In genomic region chr10:96697438-96697837, GRCh38 we compare ENCODE assay signal across 20 cellular contexts. TPM values are rescaled to one million over a fixed set of nuclear protein-coding genes. Genes with fewer than 3 reads are reported as not detected.
A peak's percentile ranks its signal among the peaks of the same experiment; 100 is the strongest.
DNase-seq lines count a peak whose midpoint lies in the region; ATAC-seq, FAIRE-seq and TF ChIP-seq lines count a peak whose summit lies in the region.
"Had no signal": no experiment of that assay in that cellular context is flagged by ENCODE, and none has a peak within 500 bp of the region (broad histone marks: within the 10 kb centered on the region; RNA-seq: fewer than 3 reads in every experiment).

No MANE protein-coding gene starts in this region.

- no peak for TF ChIP-seq POLR2A in K562 (conservative IDR thresholded peaks at IDR 0.05)

- H3K9ac ChIP-seq in Karpas-422 (ENCODE audit: low read length) (peak overlapping the region; percentile 53; the same call in 1 of the 2 replicates), K562 (ENCODE audit: insufficient read depth in 1 of 2, low read depth in 2 of 2, low read length in 2 of 2) (no peak overlapping the region), neural progenitor cell (no peak overlapping the region)

- H3F3A ChIP-seq in neural progenitor cell (ENCODE audit: low read depth): peaks cover 5% of the 10 kb centered on the region

- no peaks in the 10 kb centered on the region for H3K9me2 ChIP-seq in Karpas-422 (replicated peaks; ENCODE audit: insufficient read depth, low read length)

- peak overlapping the region; percentile 100 for H3K27ac ChIP-seq in Karpas-422 (ENCODE audit: low read length)
- no peak overlapping the region for H3K27ac ChIP-seq in K562 (ENCODE audit: extremely low read depth, low read depth, low read length)
- H3K27ac ChIP-seq in neural progenitor cell: no peak overlapping the region
- H3K27ac ChIP-seq: SK-N-MC had no signal

- H3K4me2 ChIP-seq in Karpas-422 (ENCODE audit: low read depth, low read length, poor library complexity, severe bottlenecking): peak overlapping the region; percentile 87
- H3K4me2 ChIP-seq in K562 (ENCODE audit: insufficient read depth, low read length): no peak overlapping the region
- no peak overlapping the region for H3K4me2 ChIP-seq in neural progenitor cell

- H3K27me3 ChIP-seq in Karpas-422 (ENCODE audit: low read length) (no peaks in the 10 kb centered on the region), K562 (ENCODE audit: control insufficient read depth in 2 of 2, insufficient read depth in 2 of 2, low read length in 2 of 2) (no peaks in the 10 kb centered on the region), neural progenitor cell (no peaks in the 10 kb centered on the region)

- peaks cover 71% of the 10 kb centered on the region for H3K4me1 Mint-ChIP-seq in stimulated activated memory B cell treated with anti-CD40 and anti-IgM and Interleukin-4, amounts not matched to agents 10 μg/mL and 1 μg/mL and 100 μg/mL, for 72 hours
- no peaks in the 10 kb centered on the region for H3K4me1 Mint-ChIP-seq in neural progenitor cell
- H3K4me1 Mint-ChIP-seq in T-helper 2 cell treated with Interferon-gamma antibody and Interleukin-4, amounts not matched to agents 5 μg/mL and 100 μg/mL, for 36 hours (ENCODE audit: low read depth): peaks cover 31% of the 10 kb centered on the region

- CTCF ChIA-PET in K562 (lab: Yijun Ruan, JAX; ENCODE audit: low intra/inter-chr PET ratio): no interaction called here

- peaks cover 10% of the 10 kb centered on the region for H3K36me3 ChIP-seq in Karpas-422 (ENCODE audit: insufficient read depth, low read length)
- H3K36me3 ChIP-seq in K562 (ENCODE audit: control insufficient read depth, insufficient read depth, low read length): no peaks in the 10 kb centered on the region
- H3K36me3 ChIP-seq in neural progenitor cell: no peaks in the 10 kb centered on the region

- no peak for TF ChIP-seq RAD21 in K562 (CRISPR knock-in tag; conservative IDR thresholded peaks at IDR 0.05 in 1 of 2, IDR thresholded peaks at IDR 0.05 in 1 of 2)

- peak overlapping the region; percentile 81 for H3K4me3 Mint-ChIP-seq in stimulated activated memory B cell treated with anti-CD40 and anti-IgM and Interleukin-4, amounts not matched to agents 10 μg/mL and 1 μg/mL and 100 μg/mL, for 72 hours
- no peak overlapping the region for H3K4me3 Mint-ChIP-seq in neural progenitor cell
- no peak overlapping the region for H3K4me3 Mint-ChIP-seq in T-helper 2 cell treated with Interferon-gamma antibody and Interleukin-4, amounts not matched to agents 5 μg/mL and 100 μg/mL, for 36 hours
- H3K4me3 Mint-ChIP-seq: CD8-positive, alpha-beta T cell; T-cell had no signal

- in situ Hi-C loops in K562 (cut with MboI): no loop called here

- H3K9me1 ChIP-seq in K562 (ENCODE audit: control insufficient read depth, insufficient read depth, low read length): no peaks in the 10 kb centered on the region

- H3K9me3 ChIP-seq in Karpas-422 (ENCODE audit: low read length) (no peaks in the 10 kb centered on the region), K562 (replicated peaks; ENCODE audit: control insufficient read depth, insufficient read depth, low read depth, low read length) (no peaks in the 10 kb centered on the region), neural progenitor cell (ENCODE audit: low read depth) (no peaks in the 10 kb centered on the region)

- WGBS in K562 (ENCODE audit: insufficient coverage, low coverage, missing lambda C conversion rate): 37% methylated on average over 2 of the region's 3 CpGs

- FAIRE-seq in K562 (lab: Jason Lieb, UNC): no peak
- FAIRE-seq: HTR-8/SVneo had no signal

- POLR2A ChIA-PET in K562 (lab: Yijun Ruan, JAX): interaction anchor here (0.8 kb wide), 1 partner anchor 28 kb away, joined by 4 read pairs; no protein-coding TSS in a partner anchor

- no peaks in the 10 kb centered on the region for H3K9me3 Mint-ChIP-seq in stimulated activated memory B cell treated with anti-CD40 and anti-IgM and Interleukin-4, amounts not matched to agents 10 μg/mL and 1 μg/mL and 100 μg/mL, for 72 hours
- no peaks in the 10 kb centered on the region for H3K9me3 Mint-ChIP-seq in neural progenitor cell
- no peaks in the 10 kb centered on the region for H3K9me3 Mint-ChIP-seq in T-helper 2 cell treated with Interferon-gamma antibody and Interleukin-4, amounts not matched to agents 5 μg/mL and 100 μg/mL, for 36 hours
- H3K9me3 Mint-ChIP-seq: CD8-positive, alpha-beta T cell; T-cell had no signal

- H3K4me3 ChIP-seq in GM08714 (ENCODE audit: low read length) (peak overlapping the region; percentile 36), Karpas-422 (ENCODE audit: low read length) (peak overlapping the region; percentile 44), K562 (no peak overlapping the region), neural progenitor cell (no peak overlapping the region)
- H3K4me3 ChIP-seq: SK-N-MC had no signal

- TF ChIP-seq EP300 in K562 (IDR thresholded peaks at IDR 0.05; ENCODE audit: low read length): no peak

- no peak for TF ChIP-seq CTCF in K562 (IDR thresholded peaks at IDR 0.05 in 2 of 3, conservative IDR thresholded peaks at IDR 0.05 in 1 of 3; ENCODE audit: insufficient read depth in 2 of 3, low read depth in 1 of 3, low read length in 3 of 3)
- no peak for TF ChIP-seq CTCF in neural progenitor cell (IDR thresholded peaks at IDR 0.05)

- peaks cover 86% of the 10 kb centered on the region for H3K4me1 ChIP-seq in Karpas-422 (ENCODE audit: low read length)
- H3K4me1 ChIP-seq in K562 (replicated peaks in 1 of 2; ENCODE audit: control insufficient read depth in 2 of 2, insufficient read depth in 2 of 2, low read length in 2 of 2): peaks cover 4% of the 10 kb centered on the region in 2 experiments; a peak in 3 of 5 replicates
- H3K4me1 ChIP-seq in neural progenitor cell: peaks cover 4% of the 10 kb centered on the region

- intact Hi-C loops in K562 (cut with micrococcal nuclease): no loop called here

- no peak for ATAC-seq in K562
- no peak for ATAC-seq in stimulated activated memory B cell treated with anti-CD40 and anti-IgM and Interleukin-4, amounts not matched to agents 10 μg/mL and 1 μg/mL and 100 μg/mL, for 72 hours
- ATAC-seq: CD8-positive, alpha-beta T cell; T-cell had no signal

- H3K27ac Mint-ChIP-seq in stimulated activated memory B cell treated with anti-CD40 and anti-IgM and Interleukin-4, amounts not matched to agents 10 μg/mL and 1 μg/mL and 100 μg/mL, for 72 hours: peak overlapping the region; percentile 86
- no peak overlapping the region for H3K27ac Mint-ChIP-seq in neural progenitor cell
- no peak overlapping the region for H3K27ac Mint-ChIP-seq in T-helper 2 cell treated with Interferon-gamma antibody and Interleukin-4, amounts not matched to agents 5 μg/mL and 100 μg/mL, for 36 hours
- H3K27ac Mint-ChIP-seq: T-cell had no signal

- H3K27me3 Mint-ChIP-seq in stimulated activated memory B cell treated with anti-CD40 and anti-IgM and Interleukin-4, amounts not matched to agents 10 μg/mL and 1 μg/mL and 100 μg/mL, for 72 hours: no peaks in the 10 kb centered on the region
- peaks cover 2% of the 10 kb centered on the region for H3K27me3 Mint-ChIP-seq in neural progenitor cell (ENCODE audit: insufficient read depth, low read depth)
- H3K27me3 Mint-ChIP-seq in T-helper 2 cell treated with Interferon-gamma antibody and Interleukin-4, amounts not matched to agents 5 μg/mL and 100 μg/mL, for 36 hours (ENCODE audit: low read depth): no peaks in the 10 kb centered on the region
- H3K27me3 Mint-ChIP-seq: T-cell had no signal

- peaks cover 4% of the 10 kb centered on the region; the same call in 1 of the 2 replicates for H4K20me1 ChIP-seq in Karpas-422 (ENCODE audit: insufficient read depth, low read depth, low read length)
- no peaks in the 10 kb centered on the region for H4K20me1 ChIP-seq in K562 (replicated peaks; ENCODE audit: control insufficient read depth, insufficient read depth, low read length)
- H4K20me1 ChIP-seq in neural progenitor cell (ENCODE audit: low read depth): no peaks in the 10 kb centered on the region

- no peak overlapping the region for H2AFZ ChIP-seq in Karpas-422 (ENCODE audit: low read length)
- peak overlapping the region; percentile 55; the same call in 1 of the 2 replicates for H2AFZ ChIP-seq in K562 (ENCODE audit: low read depth, low read length)
- no peak overlapping the region for H2AFZ ChIP-seq in neural progenitor cell (replicated peaks)

- no TSS peak for BruUV-seq in K562 (replicated peaks; lab: Mats Ljungman, UMichigan)

- no peak for DNase-seq in Karpas-422
- DNase-seq in K562 (ENCODE audit: extremely low read depth in 1 of 4, low spot score in 3 of 4): no peak
- no peak for DNase-seq in AML-193 (lab: John Stamatoyannopoulos, UW)
- no peak for DNase-seq in globus pallidus (ENCODE audit: low spot score)
- no peak for DNase-seq in neural progenitor cell (ENCODE audit: low spot score)
- DNase-seq in T-helper 2 cell treated with Interferon-gamma antibody and Interleukin-4, amounts not matched to agents 5 μg/mL and 100 μg/mL, for 36 hours (ENCODE audit: low spot score): no peak
- DNase-seq: CD8-positive, alpha-beta T cell; H7; IMR-90; MM.1S; NCI-H1092 treated with DMSO at 0.1 percent for 48 hours; NCI-H748 treated with DMSO at 0.1 percent for 48 hours; SHP77; T-cell; T-helper 9 cell had no signal

- H3K79me2 ChIP-seq in Karpas-422 (ENCODE audit: low read length) (peaks cover 87% of the 10 kb centered on the region), K562 (ENCODE audit: control insufficient read depth, insufficient read depth, low read length) (no peaks in the 10 kb centered on the region), neural progenitor cell (ENCODE audit: low read depth) (no peaks in the 10 kb centered on the region)

- peaks cover 9% of the 10 kb centered on the region for H3K36me3 Mint-ChIP-seq in stimulated activated memory B cell treated with anti-CD40 and anti-IgM and Interleukin-4, amounts not matched to agents 10 μg/mL and 1 μg/mL and 100 μg/mL, for 72 hours
- H3K36me3 Mint-ChIP-seq in neural progenitor cell: no peaks in the 10 kb centered on the region
- peaks cover 2% of the 10 kb centered on the region for H3K36me3 Mint-ChIP-seq in T-helper 2 cell treated with Interferon-gamma antibody and Interleukin-4, amounts not matched to agents 5 μg/mL and 100 μg/mL, for 36 hours (ENCODE audit: low read depth)
- H3K36me3 Mint-ChIP-seq: CD8-positive, alpha-beta T cell; T-cell had no signal

RNA-seq across cellular contexts. Expression of gene PIK3AP1, which starts 22.9 kb away (rescaled TPM):
- 131 and 162 TPM in 2 replicates for total RNA-seq in Karpas-422 (2014; rRNA removed; shearing (Covaris generic); ENCODE audit: low replicate concordance)
- total RNA-seq in K562 (2011; cell fraction: chromatin; rRNA removed; ENCODE audit: low replicate concordance): 3.0 and 3.5 TPM in 2 replicates
- total RNA-seq in K562 (2011; cell fraction: nucleolus; rRNA removed): 1.0 and 1.2 TPM in 2 replicates
- total RNA-seq in K562 (2011; cell fraction: nucleoplasm; rRNA removed): 1.6 and 1.8 TPM in 2 replicates
- total RNA-seq in K562 (2014; rRNA removed): 1.5 and 1.6 TPM in 2 replicates
- 1.6 TPM in 2 replicates for total RNA-seq in K562 (2014; rRNA removed; fragmentation: Illumina TruSeq; extraction: Trizol)
- 1.1 and 1.5 TPM in 2 replicates for total RNA-seq in K562 (2015; rRNA removed; fragmentation: Illumina TruSeq; extraction: Trizol)
- total RNA-seq in K562 (2021): 1.4 TPM in 2 replicates
- 2.4 and 5.1 TPM in 2 replicates for polyA plus RNA-seq in K562 (2011; rRNA removed)
- 1.4 and 4.7 TPM in 2 replicates for polyA plus RNA-seq in K562 (2011; cell fraction: cytosol; rRNA removed)
- polyA plus RNA-seq in K562 (2011; cell fraction: nucleus; rRNA removed): 1.9 and 3.7 TPM in 2 replicates
- polyA plus RNA-seq in K562 (2012): 0.98 and 1.3 TPM in 2 replicates
- 1.7 and 1.9 TPM in 2 replicates for polyA plus RNA-seq in K562 (2014; fragmentation: Illumina TruSeq; extraction: Trizol)
- polyA plus RNA-seq in K562 (2014; fragmentation: Nextera tagmentation; extraction: Ambion mirVana): under 1 TPM; 0.20 to 0.35 TPM
- 1.2 and 1.3 TPM in 2 replicates for polyA plus RNA-seq in K562 (2014; rRNA removed)
- polyA minus RNA-seq in K562 (2011; rRNA and poly(A)+ RNA removed): 4.9 and 17.9 TPM in 2 replicates
- polyA minus RNA-seq in K562 (2011; cell fraction: cytosol; rRNA and poly(A)+ RNA removed): 2.7 and 6.6 TPM in 2 replicates
- 0.94 and 4.3 TPM in 2 replicates for polyA minus RNA-seq in K562 (2011; cell fraction: nucleus; rRNA and poly(A)+ RNA removed)
- total RNA-seq in neural progenitor cell (ENCODE audit: low replicate concordance): 1.7 and 3.8 TPM in 2 replicates
- total RNA-seq: RPMI7951 had no signal

Comparison
In these comparisons a context has a peak if more than half of its experiments do, and no peak if none do; other contexts are left out.
1. H3K4me3 ChIP-seq: peak in GM08714 (single experiment) and Karpas-422 (single experiment); none in K562 (single experiment) and neural progenitor cell (single experiment).
2. RNA of gene PIK3AP1, which starts 22.9 kb away (total RNA-seq): 131 to 162 TPM in Karpas-422; 1.7 to 3.8 TPM in neural progenitor cell and 1.0 to 3.5 TPM in K562; every median in the first group is over 10 times any median in the second.